Comparison of ENCODE assay signal across 8 cellular contexts in genomic region chr2:28610583-28611201, GRCh38.
DNase-seq lines count a peak whose midpoint lies in the region; ATAC-seq, FAIRE-seq and TF ChIP-seq lines count a peak whose summit lies in the region.

No MANE protein-coding gene starts in this region.

- no peaks in the 10 kb centered on the region for H3K27me3 ChIP-seq in body of pancreas
- H3K27me3 ChIP-seq in pancreas = no peaks in the 10 kb centered on the region

- ATAC-seq in body of pancreas (peak; percentile 66), pancreas (peak; percentile 78 to 88 (median 81)), HG02938 (IDR thresholded peaks at IDR 0.05; ENCODE audit: unreplicated experiment) (no peak), GM21723 (IDR thresholded peaks at IDR 0.05; ENCODE audit: unreplicated experiment) (no peak), GM21576 (IDR thresholded peaks at IDR 0.05; ENCODE audit: unreplicated experiment) (no peak)

- H3K9me3 ChIP-seq in body of pancreas = no peaks in the 10 kb centered on the region
- no peaks in the 10 kb centered on the region for H3K9me3 ChIP-seq in pancreas

- H3K4me1 ChIP-seq in body of pancreas = peaks cover 22% of the 10 kb centered on the region
- peaks cover 6 to 18% (median 13%) of the 10 kb centered on the region in 3 donors for H3K4me1 ChIP-seq in pancreas

- TF ChIP-seq POLR2A in body of pancreas (IDR thresholded peaks at IDR 0.05) = no peak

- TF ChIP-seq CTCF in LNCaP clone FGC (IDR thresholded peaks at IDR 0.05; ENCODE audit: control insufficient read depth, extremely low read depth, insufficient read depth) (no peak), body of pancreas (IDR thresholded peaks at IDR 0.05) (no peak), pancreas (IDR thresholded peaks at IDR 0.05) (no peak)

- FAIRE-seq in pancreas (lab: Jason Lieb, UNC) = no peak

- DNase-seq in COLO829 (ENCODE audit: low spot score) = peak; percentile 83
- DNase-seq in LNCaP clone FGC (ENCODE audit: low read depth) = peak; percentile 37
- peak; percentile 41 to 94 (median 66) for DNase-seq in body of pancreas
- DNase-seq in pancreas = peak in 5 of 6 donors; percentile 58 to 88 (median 69)
- no peak for DNase-seq in NK-92 treated with Interleukin-12 subunit alpha and Interleukin-12 subunit beta, amount 100 ng/mL, for 24 hours (lab: John Stamatoyannopoulos, UW)

- no peak overlapping the region for H3K4me3 ChIP-seq in LNCaP clone FGC (ENCODE audit: low read depth, low read length)
- no peak overlapping the region for H3K4me3 ChIP-seq in body of pancreas
- H3K4me3 ChIP-seq in pancreas = no peak overlapping the region

- 67 to 78% methylated on average over 8 of the region's 8 CpGs for whole genome bisulfite sequencing in body of pancreas, 2 donors
- WGBS in pancreas, 2 donors = 68 to 79% methylated on average over 8 of the region's 8 CpGs

- intact Hi-C loops in body of pancreas (cut with DNase I) (no loop called here), pancreas (cut with DNase I) (no loop called here)

- H3K36me3 ChIP-seq in body of pancreas (replicated peaks in 1 of 2; ENCODE audit: insufficient read depth in 1 of 2, low read depth in 2 of 2) (no peaks in the 10 kb centered on the region), pancreas (no peaks in the 10 kb centered on the region)

- H3K27ac ChIP-seq in body of pancreas = peak overlapping the region in 2 of 4 donors; percentile 39 to 69
- H3K27ac ChIP-seq in pancreas = peak overlapping the region in 2 of 4 donors; percentile 20 to 35

Comparison
In these comparisons a context has a peak if more than half of its experiments do, and no peak if none do; other contexts are left out.
1. ATAC-seq: peak in body of pancreas (single experiment) and pancreas (4 of 4); none in HG02938 (single experiment), GM21723 (single experiment) and GM21576 (single experiment).